ENCODE assay signal across 7 cellular contexts in the genomic region with DNA sequence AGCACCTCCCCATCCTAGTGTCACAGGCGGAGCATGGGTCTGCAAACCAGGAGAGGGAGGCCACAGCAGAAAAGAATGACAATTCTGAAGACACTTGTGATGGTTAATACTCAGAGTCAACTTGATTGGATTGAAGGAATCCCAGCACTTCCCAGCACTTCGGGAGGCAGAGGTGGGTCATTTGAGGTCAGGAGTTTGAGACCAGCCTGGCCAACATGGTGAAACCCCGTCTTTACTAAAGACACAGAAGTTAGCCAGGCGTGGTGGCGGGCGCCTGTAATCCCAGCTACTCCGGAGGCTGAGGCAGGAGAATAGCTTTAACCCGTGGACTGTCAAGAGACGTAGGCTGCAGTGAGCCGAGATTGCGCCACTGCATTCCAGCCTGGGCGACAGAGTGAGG.
DNase-seq lines count a peak whose midpoint lies in the region; ATAC-seq and TF ChIP-seq lines count a peak whose summit lies in the region.
"Not testable (repeated sequence)": the region's sequence is repeated elsewhere in the genome, so short reads cannot be mapped to it uniquely, and the experiment has no call there.

No MANE protein-coding gene starts in this region.

- H3K4me2 ChIP-seq in BLaER1, result peak overlapping the region; percentile 28; the same call in 1 of the 2 replicates
- H3K4me2 ChIP-seq in smooth muscle cell, result peak overlapping the region; percentile 57

- 33% methylated on average over 1 of the region's 12 CpGs; no CpG with 5 or more reads in 1 of the 2 experiments for WGBS in mesodermal cell (ENCODE audit: insufficient coverage in 2 of 2), 2 experiments
- WGBS in smooth muscle cell (ENCODE audit: low lambda C conversion rate), result 9% methylated on average over 5 of the region's 12 CpGs

- not testable (repeated sequence) for H3K27ac ChIP-seq in BLaER1; mesodermal cell (ENCODE audit: low read depth, low read length, severe bottlenecking); smooth muscle cell (ENCODE audit: low read depth)

- POLR2A ChIA-PET in WTC11 (lab: Charles Lee), result not testable (repeated sequence)

- ATAC-seq in WTC11, result not testable (repeated sequence)

- H2AFZ ChIP-seq in smooth muscle cell (ENCODE audit: low read depth), result not testable (repeated sequence)

- H3K4me1 Mint-ChIP-seq in WTC11; glutamatergic neuron (ENCODE audit: low read depth, unreplicated experiment); neural crest cell: not testable (repeated sequence)

- H3K4me3 ChIP-seq in BLaER1, result not testable (repeated sequence)
- peak overlapping the region; percentile 26 for H3K4me3 ChIP-seq in HAP-1
- peak overlapping the region; percentile 16 for H3K4me3 ChIP-seq in mesodermal cell (ENCODE audit: extremely low read depth, insufficient read depth, low read length, poor library complexity, severe bottlenecking)
- H3K4me3 ChIP-seq in smooth muscle cell, result peak overlapping the region; percentile 31

- H3K27me3 Mint-ChIP-seq in WTC11 (ENCODE audit: low read depth); glutamatergic neuron (ENCODE audit: unreplicated experiment); neural crest cell (ENCODE audit: low read depth): not testable (repeated sequence)

- H3K9me3 ChIP-seq in BLaER1; HAP-1; mesodermal cell (ENCODE audit: control insufficient read depth, low read length); smooth muscle cell (replicated peaks; ENCODE audit: low read depth): not testable (repeated sequence)

- H3K79me2 ChIP-seq in smooth muscle cell (ENCODE audit: low read depth), result not testable (repeated sequence)

- DNase-seq in HAP-1 (ENCODE audit: low spot score in 2 of 2), result peak in 1 of 2 experiments; percentile 11
- DNase-seq in WTC11 (ENCODE audit: low spot score); neural crest cell (ENCODE audit: low read depth, low spot score); smooth muscle cell (lab: John Stamatoyannopoulos, UW; ENCODE audit: unreplicated experiment): not testable (repeated sequence)
- peak; percentile 3 for DNase-seq in glutamatergic neuron

- not testable (repeated sequence) for H3F3A ChIP-seq in smooth muscle cell (ENCODE audit: low read depth)

- not testable (repeated sequence) for H3K9ac ChIP-seq in BLaER1; smooth muscle cell (ENCODE audit: low read depth)

- not testable (repeated sequence) for H3K9me3 Mint-ChIP-seq in WTC11; glutamatergic neuron (ENCODE audit: unreplicated experiment); neural crest cell

- H3K4me3 Mint-ChIP-seq in WTC11, result peak overlapping the region; percentile 33
- H3K4me3 Mint-ChIP-seq in glutamatergic neuron (ENCODE audit: unreplicated experiment), result peak overlapping the region; percentile 68
- peak overlapping the region; percentile 75 for H3K4me3 Mint-ChIP-seq in neural crest cell

- H3K36me3 Mint-ChIP-seq in WTC11; glutamatergic neuron (ENCODE audit: unreplicated experiment); neural crest cell (ENCODE audit: low read depth): not testable (repeated sequence)

- H3K36me3 ChIP-seq in BLaER1; HAP-1 (replicated peaks); mesodermal cell (ENCODE audit: control insufficient read depth, insufficient read depth, low read length); smooth muscle cell (ENCODE audit: low read depth): not testable (repeated sequence)

- not testable (repeated sequence) for H3K4me1 ChIP-seq in BLaER1; HAP-1; mesodermal cell (ENCODE audit: control insufficient read depth, insufficient read depth, low read length, poor library complexity, severe bottlenecking); smooth muscle cell (ENCODE audit: low read depth)

- not testable (repeated sequence) for TF ChIP-seq CTCF in WTC11 (IDR thresholded peaks at IDR 0.05); glutamatergic neuron (IDR thresholded peaks at IDR 0.05; ENCODE audit: partially characterized antibody, unreplicated experiment); neural crest cell (conservative IDR thresholded peaks at IDR 0.05); smooth muscle cell (IDR thresholded peaks at IDR 0.05; ENCODE audit: borderline replicate concordance, insufficient read depth, poor library complexity, severe bottlenecking)

- H4K20me1 ChIP-seq in BLaER1; smooth muscle cell (ENCODE audit: low read depth): not testable (repeated sequence)

- peaks cover 14% of the 10 kb centered on the region for H3K27me3 ChIP-seq in BLaER1
- H3K27me3 ChIP-seq in HAP-1 (ENCODE audit: low read depth); smooth muscle cell (ENCODE audit: low read depth): not testable (repeated sequence)

- CTCF ChIA-PET in WTC11 (lab: Charles Lee), result not testable (repeated sequence)

- H3K27ac Mint-ChIP-seq in WTC11; glutamatergic neuron (ENCODE audit: unreplicated experiment): not testable (repeated sequence)
- H3K27ac Mint-ChIP-seq in neural crest cell (ENCODE audit: unreplicated experiment), result peak overlapping the region; percentile 12

- in situ Hi-C loops in HAP-1 (cut with MboI; ENCODE audit: low sequenced_read_pairs), result not testable (repeated sequence)
